ENCODE assay signal across 27 cellular contexts in genomic region chr3:15666277-15666676, GRCh38.
"Had no signal": no experiment of that assay in that cellular context is flagged by ENCODE, and none has a peak within 500 bp of the region (broad histone marks: within the 10 kb centered on the region; RNA-seq: fewer than 3 reads in every experiment).

No MANE protein-coding gene starts in this region.

- H3K27ac Mint-ChIP-seq: activated B cell treated with CpG ODN at 0.5 μM for 24 hours; activated CD4-positive, alpha-beta memory T cell treated with anti-CD3 and anti-CD28 coated beads for 36 hours; activated CD4-positive, alpha-beta T cell treated with anti-CD3 and anti-CD28 coated beads, Interleukin-2, amount 10 ng/mL, durations not matched to agents 7 days and 5 days; activated naive CD8-positive, alpha-beta T cell treated with anti-CD3 and anti-CD28 coated beads, Interleukin-2, amount 50 U/mL, for 24 hours had no signal

- H3K27me3 Mint-ChIP-seq: activated B cell treated with CpG ODN at 0.5 μM for 24 hours; activated CD4-positive, alpha-beta memory T cell treated with anti-CD3 and anti-CD28 coated beads for 36 hours had no signal

- H3K4me1 ChIP-seq: ascending aorta, body of pancreas, SJSA1 had no signal

- H3K4me3 ChIP-seq: ascending aorta, body of pancreas, SJSA1 had no signal

- FAIRE-seq: bronchial epithelial cell, TTC549 had no signal

- DNase-seq: activated B cell treated with CpG ODN at 0.5 μM for 24 hours; activated CD4-positive, alpha-beta memory T cell treated with anti-CD3 and anti-CD28 coated beads for 36 hours; activated CD4-positive, alpha-beta T cell treated with anti-CD3 and anti-CD28 coated beads for 1 hour; activated CD4-positive, alpha-beta T cell treated with anti-CD3 and anti-CD28 coated beads, Interleukin-2, amount 10 ng/mL, durations not matched to agents 7 days and 5 days; activated CD8-positive, alpha-beta memory T cell treated with anti-CD3 and anti-CD28 coated beads for 24 hours; activated effector memory CD4-positive, alpha-beta T cell treated with anti-CD3 and anti-CD28 coated beads, Interleukin-2, amount 50 U/mL, for 16 hours; activated naive CD4-positive, alpha-beta T cell treated with Interleukin-2 at 50 U/mL for 16 hours; activated naive CD8-positive, alpha-beta T cell treated with anti-CD3 and anti-CD28 coated beads, Interleukin-2, amount 50 U/mL, for 24 hours; activated T-cell treated with anti-CD3 and anti-CD28 coated beads, Interleukin-2, amount 50 U/mL, for 4 hours; amniotic stem cell; body of pancreas; KG1; NCI-H1048; NCI-H146; NCI-H187 treated with DMSO at 0.1 percent for 48 hours; NCI-H2081 treated with DMSO at 0.1 percent for 48 hours; NCI-H446 treated with DMSO at 0.1 percent for 48 hours; NCI-H524 treated with DMSO at 0.1 percent for 48 hours; NCI-H82; SHP77; T-helper 2 cell; T1000 had no signal

- H3K9me3 ChIP-seq: body of pancreas, SJSA1 had no signal

- H3K27ac ChIP-seq: ascending aorta, body of pancreas, RWPE1, SJSA1 had no signal

- ATAC-seq: activated naive CD8-positive, alpha-beta T cell treated with anti-CD3 and anti-CD28 coated beads, Interleukin-2, amount 50 U/mL, for 24 hours; activated T-cell treated with anti-CD3 and anti-CD28 coated beads, Interleukin-2, amount 50 U/mL, for 4 hours; body of pancreas had no signal

- H3K4me3 Mint-ChIP-seq: activated B cell treated with CpG ODN at 0.5 μM for 24 hours; activated CD4-positive, alpha-beta memory T cell treated with anti-CD3 and anti-CD28 coated beads for 36 hours; activated CD4-positive, alpha-beta T cell treated with anti-CD3 and anti-CD28 coated beads, Interleukin-2, amount 10 ng/mL, durations not matched to agents 7 days and 5 days; activated naive CD8-positive, alpha-beta T cell treated with anti-CD3 and anti-CD28 coated beads, Interleukin-2, amount 50 U/mL, for 24 hours; activated T-cell treated with anti-CD3 and anti-CD28 coated beads, Interleukin-2, amount 50 U/mL, for 4 hours had no signal

- H3K27me3 ChIP-seq: ascending aorta, body of pancreas, SJSA1 had no signal
